10 cellular contexts compared by ENCODE assay signal in genomic region chr13:113659337-113659736, GRCh38. TPM values are rescaled to one million over a fixed set of nuclear protein-coding genes. Genes with fewer than 3 reads are reported as not detected.
"Had no signal": no experiment of that assay in that cellular context is flagged by ENCODE, and none has a peak within 500 bp of the region (broad histone marks: within the 10 kb centered on the region; RNA-seq: fewer than 3 reads in every experiment).

No MANE protein-coding gene starts in this region.

- H2AFZ ChIP-seq: GM23338 had no signal

- H3K4me3 ChIP-seq: GM23338 had no signal

- ATAC-seq: GM23338 had no signal

- FAIRE-seq: H1, H54 had no signal

- H3K27ac ChIP-seq: HL-60 had no signal

- DNase-seq: H9, HCEC 1CT, HFFc6, KBM-7 had no signal

- H3K4me2 ChIP-seq: GM23338 had no signal

RNA-seq across cellular contexts. Expression of gene ATP4B, which starts 1.3 kb away (rescaled TPM):
- total RNA-seq: GM23338, H1, H9, HFFc6, HT1080 had no signal
- polyA plus RNA-seq: GM23338, IgD-negative memory B cell had no signal

RNA-seq across cellular contexts. Expression of gene GRK1, which starts 7.7 kb away (rescaled TPM):
- total RNA-seq: GM23338, H1, HFFc6, HT1080 had no signal
- polyA plus RNA-seq: GM23338, IgD-negative memory B cell had no signal
